22 cellular contexts compared by ENCODE assay signal in the genomic region with DNA sequence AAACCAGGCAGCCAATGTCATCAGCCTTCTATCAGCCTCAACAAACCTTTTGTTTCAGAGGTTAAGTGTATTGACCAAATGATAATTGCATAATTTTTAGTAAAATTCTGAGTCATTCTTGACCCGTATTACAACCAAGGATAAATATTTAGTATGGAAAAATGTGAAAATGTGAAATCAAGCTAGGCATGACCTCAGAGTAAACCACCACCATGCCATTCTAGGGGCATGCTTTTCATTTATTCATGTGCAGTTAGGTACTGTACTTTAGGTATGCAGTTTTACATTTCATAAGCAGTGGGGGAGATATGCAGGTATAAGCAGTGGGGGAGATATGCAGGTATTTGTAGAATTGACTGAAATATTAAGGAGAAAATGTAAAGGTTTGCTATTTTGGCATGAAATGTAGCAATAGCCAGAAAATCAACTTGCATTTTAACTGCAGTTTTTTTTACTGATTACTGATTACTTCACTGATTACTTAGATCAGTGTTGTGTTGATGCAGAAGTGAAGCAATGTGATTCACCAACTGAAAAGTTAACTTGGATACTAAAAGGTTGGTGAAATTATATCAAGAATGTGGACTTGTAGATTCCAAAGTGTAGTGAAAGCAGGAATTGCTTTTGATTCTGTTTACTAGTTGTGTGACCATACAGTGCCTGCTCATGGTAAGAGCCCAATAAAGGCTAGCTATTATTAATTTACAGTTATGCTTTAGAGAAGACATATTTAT.
DNase-seq lines count a peak whose midpoint lies in the region; ATAC-seq, FAIRE-seq and TF ChIP-seq lines count a peak whose summit lies in the region.
"Had no signal": no experiment of that assay in that cellular context is flagged by ENCODE, and none has a peak within 500 bp of the region (broad histone marks: within the 10 kb centered on the region; RNA-seq: fewer than 3 reads in every experiment).

No MANE protein-coding gene starts in this region.

- no peaks in the 10 kb centered on the region for H3K79me2 ChIP-seq in Karpas-422 (ENCODE audit: low read length)

- H3K27me3 ChIP-seq in Karpas-422 (ENCODE audit: low read length): no peaks in the 10 kb centered on the region
- no peaks in the 10 kb centered on the region for H3K27me3 ChIP-seq in bronchial epithelial cell (ENCODE audit: control insufficient read depth, insufficient read depth, low read length)
- no peaks in the 10 kb centered on the region for H3K27me3 ChIP-seq in small intestine (ENCODE audit: control insufficient read depth in 2 of 2, insufficient read depth in 2 of 2, low read length in 2 of 2)
- H3K27me3 ChIP-seq: gastrocnemius medialis, ovary, sigmoid colon, uterus had no signal

- no peak for ATAC-seq in HG03045 (IDR thresholded peaks at IDR 0.05; ENCODE audit: unreplicated experiment)
- ATAC-seq: activated T-helper 17 cell treated with anti-CD3 and anti-CD28 coated beads, Interleukin-2, amount 50 U/mL, for 72 hours; gastrocnemius medialis had no signal

- H3K9me3 ChIP-seq in Karpas-422 (ENCODE audit: low read length) (no peaks in the 10 kb centered on the region), small intestine (ENCODE audit: control insufficient read depth, low read depth) (no peaks in the 10 kb centered on the region)
- H3K9me3 ChIP-seq: gastrocnemius medialis, ovary, sigmoid colon, uterus had no signal

- TF ChIP-seq CTCF in AG10803 (conservative IDR thresholded peaks at IDR 0.05; ENCODE audit: low read length) (no peak), bronchial epithelial cell (IDR thresholded peaks at IDR 0.05; ENCODE audit: insufficient read depth, low read length, severe bottlenecking) (no peak)

- no peak for FAIRE-seq in bronchial epithelial cell (lab: Jason Lieb, UNC)
- FAIRE-seq in islet of Langerhans (lab: Jason Lieb, UNC): peak; percentile 89
- no peak for FAIRE-seq in small intestine (lab: Jason Lieb, UNC)

- H3K4me3 ChIP-seq in AG10803 (ENCODE audit: low read length) (no peak overlapping the region), Karpas-422 (ENCODE audit: low read length) (no peak overlapping the region), bronchial epithelial cell (ENCODE audit: low read depth, low read length) (no peak overlapping the region), small intestine (ENCODE audit: low read depth in 1 of 2, low read length in 2 of 2) (no peak overlapping the region)
- H3K4me3 ChIP-seq: gastrocnemius medialis, ovary, sigmoid colon, uterus had no signal

- H3K27ac ChIP-seq in Karpas-422 (ENCODE audit: low read length) (no peak overlapping the region), small intestine (ENCODE audit: low read depth in 1 of 2, low read length in 1 of 2) (no peak overlapping the region)
- H3K27ac ChIP-seq: KMS-11, ovary, sigmoid colon, uterus had no signal

- no peaks in the 10 kb centered on the region for H3K9me2 ChIP-seq in Karpas-422 (replicated peaks; ENCODE audit: insufficient read depth, low read length)

- peak; percentile 29 for DNase-seq in AG10803 (ENCODE audit: low read depth)
- DNase-seq in Karpas-422: no peak
- peak; percentile 54 for DNase-seq in bronchial epithelial cell (ENCODE audit: low read depth)
- DNase-seq in AG08395 (ENCODE audit: low spot score): no peak
- DNase-seq in T-helper 1 cell: no peak
- DNase-seq in small intestine: no peak
- DNase-seq: activated CD4-positive, alpha-beta T cell treated with anti-CD3 and anti-CD28 coated beads for 1 hour; amygdala; CD8-positive, alpha-beta memory T cell; DMS79 treated with DMSO at 0.1 percent for 48 hours; effector memory CD4-positive, alpha-beta T cell; gastrocnemius medialis; OCI-M1; ovary; sigmoid colon; stimulated activated CD4-positive, alpha-beta T cell treated with anti-CD3 and anti-CD28 coated beads, Interleukin-2, amount 100 ng/mL, for 24 hours; T-helper 9 cell; uterus had no signal

- H3K4me1 ChIP-seq in Karpas-422 (ENCODE audit: low read length) (peaks cover 33% of the 10 kb centered on the region), small intestine (ENCODE audit: control insufficient read depth in 2 of 2, insufficient read depth in 1 of 2, low read depth in 1 of 2, low read length in 1 of 2) (no peaks in the 10 kb centered on the region)
- H3K4me1 ChIP-seq: sigmoid colon, uterus had no signal

- no peaks in the 10 kb centered on the region for H3K36me3 ChIP-seq in Karpas-422 (ENCODE audit: insufficient read depth, low read length)
- peaks cover 3% of the 10 kb centered on the region for H3K36me3 ChIP-seq in bronchial epithelial cell (ENCODE audit: control insufficient read depth, insufficient read depth, low read length)
- peaks cover 0 to 3% of the 10 kb centered on the region in 2 donors for H3K36me3 ChIP-seq in small intestine (ENCODE audit: control insufficient read depth in 2 of 2, insufficient read depth in 2 of 2, low read length in 2 of 2)
- H3K36me3 ChIP-seq: ovary, uterus had no signal

- 0 out of 2 replicates have a peak overlapping the region, but pooled peaks have one; percentile 5 for H2AFZ ChIP-seq in Karpas-422 (ENCODE audit: low read length)

- H3K9ac ChIP-seq in Karpas-422 (ENCODE audit: low read length): no peak overlapping the region
- H3K9ac ChIP-seq: KMS-11 had no signal

- no peak overlapping the region for H3K4me2 ChIP-seq in Karpas-422 (ENCODE audit: low read depth, low read length, poor library complexity, severe bottlenecking)
- H3K4me2 ChIP-seq: KMS-11 had no signal

- WGBS in small intestine, 3 donors: 76 to 84% (median 78%) methylated on average over 1 of the region's 1 CpG

- no peaks in the 10 kb centered on the region for H4K20me1 ChIP-seq in Karpas-422 (ENCODE audit: insufficient read depth, low read depth, low read length)

Comparison
In these comparisons a context has a peak if more than half of its experiments do, and no peak if none do; other contexts are left out.
1. DNase-seq: peak in AG10803 (single experiment) and bronchial epithelial cell (single experiment); none in Karpas-422 (single experiment), AG08395 (single experiment), T-helper 1 cell (0 of 5) and small intestine (single experiment).